ENCODE assay signal across 1 cellular context in genomic region chrX:107776649-107777535, GRCh38.
TF ChIP-seq lines count a peak whose summit lies in the region.

No MANE protein-coding gene starts in this region.

TF ChIP-seq in K562, 482 proteins besides CTCF, POLR2A, EP300 and RAD21 (continued from another document and continues in another):
- TF ChIP-seq ELF4 (CRISPR knock-in tag; IDR thresholded peaks at IDR 0.05) (peak; percentile 45; the same call in 1 of the 2 replicates), HDAC1 (IDR thresholded peaks at IDR 0.05) (0 out of 4 replicates have a peak, but pooled peaks of 1 of the 2 experiments have one; percentile 22), EGR1 (conservative IDR thresholded peaks at IDR 0.05) (peak; percentile 95), HMBOX1 (IDR thresholded peaks at IDR 0.05) (0 out of 2 replicates have a peak, but pooled peaks have one; percentile 34), SIRT6 (IDR thresholded peaks at IDR 0.05; ENCODE audit: low read depth, low read length) (no peak), RFX1 (IDR thresholded peaks at IDR 0.05) (no peak), ATF7 (IDR thresholded peaks at IDR 0.05) (0 out of 2 replicates have a peak, but pooled peaks have one; percentile 13), CREM (IDR thresholded peaks at IDR 0.05; ENCODE audit: low read depth) (peak; percentile 86), SMC3 (conservative IDR thresholded peaks at IDR 0.05; ENCODE audit: insufficient read depth, low read depth, low read length) (peak; percentile 76), STAG1 (CRISPR knock-in tag; IDR thresholded peaks at IDR 0.05; ENCODE audit: borderline replicate concordance) (peak; percentile 59; the same call in 1 of the 2 replicates), MLLT1 (IDR thresholded peaks at IDR 0.05) (0 out of 4 replicates have a peak, but pooled peaks of 1 of the 2 experiments have one; percentile 37), BCOR (IDR thresholded peaks at IDR 0.05) (0 out of 2 replicates have a peak, but pooled peaks have one; percentile 8), MAZ (CRISPR knock-in tag; conservative IDR thresholded peaks at IDR 0.05 in 1 of 2, IDR thresholded peaks at IDR 0.05 in 1 of 2) (peak in 1 of 2 experiments; percentile 35; a peak in 1 of 4 replicates), BCLAF1 (IDR thresholded peaks at IDR 0.05; ENCODE audit: borderline replicate concordance in 1 of 2, control insufficient read depth in 1 of 2, low read depth in 2 of 2, low read length in 1 of 2) (0 out of 4 replicates have a peak, but pooled peaks of 1 of the 2 experiments have one; percentile 22), KDM5B (IDR thresholded peaks at IDR 0.05; ENCODE audit: insufficient replicate concordance, low read depth, low read length) (no peak), MTA2 (IDR thresholded peaks at IDR 0.05; ENCODE audit: low read depth) (no peak), THRAP3 (IDR thresholded peaks at IDR 0.05; ENCODE audit: borderline replicate concordance) (0 out of 2 replicates have a peak, but pooled peaks have one; percentile 47), PHB2 (IDR thresholded peaks at IDR 0.05; ENCODE audit: low read depth) (peak; percentile 43; the same call in 1 of the 2 replicates), ZFP36 (IDR thresholded peaks at IDR 0.05; ENCODE audit: low read depth, low read length, partially characterized antibody) (no peak), NKRF (IDR thresholded peaks at IDR 0.05; ENCODE audit: borderline replicate concordance) (0 out of 2 replicates have a peak, but pooled peaks have one; percentile 43), CHD4 (IDR thresholded peaks at IDR 0.05; ENCODE audit: insufficient read depth, insufficient replicate concordance, low read depth, low read length, poor library complexity, severe bottlenecking) (no peak), SRF (CRISPR knock-in tag; IDR thresholded peaks at IDR 0.05) (no peak), GATAD2A (IDR thresholded peaks at IDR 0.05) (no peak), PRDM10 (IDR thresholded peaks at IDR 0.05; ENCODE audit: partially characterized antibody) (peak; percentile 63), CXXC5 (CRISPR knock-in tag; IDR thresholded peaks at IDR 0.05) (0 out of 2 replicates have a peak, but pooled peaks have one; percentile 14)
- TF ChIP-seq, protein P1, sequence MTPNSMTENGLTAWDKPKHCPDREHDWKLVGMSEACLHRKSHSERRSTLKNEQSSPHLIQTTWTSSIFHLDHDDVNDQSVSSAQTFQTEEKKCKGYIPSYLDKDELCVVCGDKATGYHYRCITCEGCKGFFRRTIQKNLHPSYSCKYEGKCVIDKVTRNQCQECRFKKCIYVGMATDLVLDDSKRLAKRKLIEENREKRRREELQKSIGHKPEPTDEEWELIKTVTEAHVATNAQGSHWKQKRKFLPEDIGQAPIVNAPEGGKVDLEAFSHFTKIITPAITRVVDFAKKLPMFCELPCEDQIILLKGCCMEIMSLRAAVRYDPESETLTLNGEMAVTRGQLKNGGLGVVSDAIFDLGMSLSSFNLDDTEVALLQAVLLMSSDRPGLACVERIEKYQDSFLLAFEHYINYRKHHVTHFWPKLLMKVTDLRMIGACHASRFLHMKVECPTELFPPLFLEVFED (CRISPR knock-in tag; conservative IDR thresholded peaks at IDR 0.05) = peak; percentile 49; the same call in 1 of the 2 replicates
- TF ChIP-seq, protein P2, sequence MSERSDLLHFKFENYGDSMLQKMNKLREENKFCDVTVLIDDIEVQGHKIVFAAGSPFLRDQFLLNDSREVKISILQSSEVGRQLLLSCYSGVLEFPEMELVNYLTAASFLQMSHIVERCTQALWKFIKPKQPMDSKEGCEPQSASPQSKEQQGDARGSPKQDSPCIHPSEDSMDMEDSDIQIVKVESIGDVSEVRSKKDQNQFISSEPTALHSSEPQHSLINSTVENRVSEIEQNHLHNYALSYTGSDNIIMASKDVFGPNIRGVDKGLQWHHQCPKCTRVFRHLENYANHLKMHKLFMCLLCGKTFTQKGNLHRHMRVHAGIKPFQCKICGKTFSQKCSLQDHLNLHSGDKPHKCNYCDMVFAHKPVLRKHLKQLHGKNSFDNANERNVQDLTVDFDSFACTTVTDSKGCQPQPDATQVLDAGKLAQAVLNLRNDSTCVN (CRISPR knock-in tag; IDR thresholded peaks at IDR 0.05) = 0 out of 2 replicates have a peak, but pooled peaks have one; percentile 60
- TF ChIP-seq, protein P3, sequence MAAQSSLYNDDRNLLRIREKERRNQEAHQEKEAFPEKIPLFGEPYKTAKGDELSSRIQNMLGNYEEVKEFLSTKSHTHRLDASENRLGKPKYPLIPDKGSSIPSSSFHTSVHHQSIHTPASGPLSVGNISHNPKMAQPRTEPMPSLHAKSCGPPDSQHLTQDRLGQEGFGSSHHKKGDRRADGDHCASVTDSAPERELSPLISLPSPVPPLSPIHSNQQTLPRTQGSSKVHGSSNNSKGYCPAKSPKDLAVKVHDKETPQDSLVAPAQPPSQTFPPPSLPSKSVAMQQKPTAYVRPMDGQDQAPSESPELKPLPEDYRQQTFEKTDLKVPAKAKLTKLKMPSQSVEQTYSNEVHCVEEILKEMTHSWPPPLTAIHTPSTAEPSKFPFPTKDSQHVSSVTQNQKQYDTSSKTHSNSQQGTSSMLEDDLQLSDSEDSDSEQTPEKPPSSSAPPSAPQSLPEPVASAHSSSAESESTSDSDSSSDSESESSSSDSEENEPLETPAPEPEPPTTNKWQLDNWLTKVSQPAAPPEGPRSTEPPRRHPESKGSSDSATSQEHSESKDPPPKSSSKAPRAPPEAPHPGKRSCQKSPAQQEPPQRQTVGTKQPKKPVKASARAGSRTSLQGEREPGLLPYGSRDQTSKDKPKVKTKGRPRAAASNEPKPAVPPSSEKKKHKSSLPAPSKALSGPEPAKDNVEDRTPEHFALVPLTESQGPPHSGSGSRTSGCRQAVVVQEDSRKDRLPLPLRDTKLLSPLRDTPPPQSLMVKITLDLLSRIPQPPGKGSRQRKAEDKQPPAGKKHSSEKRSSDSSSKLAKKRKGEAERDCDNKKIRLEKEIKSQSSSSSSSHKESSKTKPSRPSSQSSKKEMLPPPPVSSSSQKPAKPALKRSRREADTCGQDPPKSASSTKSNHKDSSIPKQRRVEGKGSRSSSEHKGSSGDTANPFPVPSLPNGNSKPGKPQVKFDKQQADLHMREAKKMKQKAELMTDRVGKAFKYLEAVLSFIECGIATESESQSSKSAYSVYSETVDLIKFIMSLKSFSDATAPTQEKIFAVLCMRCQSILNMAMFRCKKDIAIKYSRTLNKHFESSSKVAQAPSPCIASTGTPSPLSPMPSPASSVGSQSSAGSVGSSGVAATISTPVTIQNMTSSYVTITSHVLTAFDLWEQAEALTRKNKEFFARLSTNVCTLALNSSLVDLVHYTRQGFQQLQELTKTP (IDR thresholded peaks at IDR 0.05; ENCODE audit: low read depth in 1 of 2, partially characterized antibody in 2 of 2) = peak in 1 of 2 experiments; percentile 21
- TF ChIP-seq, protein P4, sequence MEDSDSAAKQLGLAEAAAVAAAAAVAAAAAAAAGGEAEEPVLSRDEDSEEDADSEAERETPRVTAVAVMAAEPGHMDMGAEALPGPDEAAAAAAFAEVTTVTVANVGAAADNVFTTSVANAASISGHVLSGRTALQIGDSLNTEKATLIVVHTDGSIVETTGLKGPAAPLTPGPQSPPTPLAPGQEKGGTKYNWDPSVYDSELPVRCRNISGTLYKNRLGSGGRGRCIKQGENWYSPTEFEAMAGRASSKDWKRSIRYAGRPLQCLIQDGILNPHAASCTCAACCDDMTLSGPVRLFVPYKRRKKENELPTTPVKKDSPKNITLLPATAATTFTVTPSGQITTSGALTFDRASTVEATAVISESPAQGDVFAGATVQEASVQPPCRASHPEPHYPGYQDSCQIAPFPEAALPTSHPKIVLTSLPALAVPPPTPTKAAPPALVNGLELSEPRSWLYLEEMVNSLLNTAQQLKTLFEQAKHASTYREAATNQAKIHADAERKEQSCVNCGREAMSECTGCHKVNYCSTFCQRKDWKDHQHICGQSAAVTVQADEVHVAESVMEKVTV (CRISPR knock-in tag; IDR thresholded peaks at IDR 0.05) = peak; percentile 74
- TF ChIP-seq, protein P5, sequence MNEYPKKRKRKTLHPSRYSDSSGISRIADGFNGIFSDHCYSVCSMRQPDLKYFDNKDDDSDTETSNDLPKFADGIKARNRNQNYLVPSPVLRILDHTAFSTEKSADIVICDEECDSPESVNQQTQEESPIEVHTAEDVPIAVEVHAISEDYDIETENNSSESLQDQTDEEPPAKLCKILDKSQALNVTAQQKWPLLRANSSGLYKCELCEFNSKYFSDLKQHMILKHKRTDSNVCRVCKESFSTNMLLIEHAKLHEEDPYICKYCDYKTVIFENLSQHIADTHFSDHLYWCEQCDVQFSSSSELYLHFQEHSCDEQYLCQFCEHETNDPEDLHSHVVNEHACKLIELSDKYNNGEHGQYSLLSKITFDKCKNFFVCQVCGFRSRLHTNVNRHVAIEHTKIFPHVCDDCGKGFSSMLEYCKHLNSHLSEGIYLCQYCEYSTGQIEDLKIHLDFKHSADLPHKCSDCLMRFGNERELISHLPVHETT (CRISPR knock-in tag; conservative IDR thresholded peaks at IDR 0.05 in 1 of 2, IDR thresholded peaks at IDR 0.05 in 1 of 2) = no peak
